Comparison of ENCODE assay signal across 19 cellular contexts in genomic region chr18:23211146-23211545, GRCh38.
DNase-seq lines count a peak whose midpoint lies in the region; ATAC-seq, FAIRE-seq and TF ChIP-seq lines count a peak whose summit lies in the region.
"Had no signal": no experiment of that assay in that cellular context is flagged by ENCODE, and none has a peak within 500 bp of the region (broad histone marks: within the 10 kb centered on the region; RNA-seq: fewer than 3 reads in every experiment).

No MANE protein-coding gene starts in this region.

- no peaks in the 10 kb centered on the region for H3K4me1 ChIP-seq in small intestine (ENCODE audit: control insufficient read depth in 2 of 2, insufficient read depth in 1 of 2, low read depth in 1 of 2, low read length in 1 of 2)

- H3K27ac ChIP-seq in small intestine (ENCODE audit: low read depth in 1 of 2, low read length in 1 of 2), result no peak overlapping the region
- H3K27ac ChIP-seq: 22Rv1 had no signal

- ATAC-seq in esophagus mucosa (peak; percentile 12), GM21528 (IDR thresholded peaks at IDR 0.05; ENCODE audit: low FRiP score, unreplicated experiment) (no peak), HG02571 (IDR thresholded peaks at IDR 0.05; ENCODE audit: unreplicated experiment) (no peak)
- ATAC-seq: CD8-positive, alpha-beta T cell had no signal

- no peak overlapping the region for H3K4me3 ChIP-seq in bronchial epithelial cell (ENCODE audit: low read depth, low read length)
- H3K4me3 ChIP-seq in small intestine (ENCODE audit: low read depth in 1 of 2, low read length in 2 of 2), result no peak overlapping the region

- no peaks in the 10 kb centered on the region for H3K9me3 ChIP-seq in small intestine (ENCODE audit: control insufficient read depth, low read depth)

- H3K36me3 ChIP-seq in bronchial epithelial cell (ENCODE audit: control insufficient read depth, insufficient read depth, low read length) (no peaks in the 10 kb centered on the region), small intestine (ENCODE audit: control insufficient read depth in 2 of 2, insufficient read depth in 2 of 2, low read length in 2 of 2) (peaks cover 0 to 4% of the 10 kb centered on the region in 2 donors)

- peak; percentile 68 for FAIRE-seq in bronchial epithelial cell (lab: Jason Lieb, UNC)
- no peak for FAIRE-seq in small intestine (lab: Jason Lieb, UNC)
- FAIRE-seq: D721Med, G401.6, GM12892 had no signal

- TF ChIP-seq CTCF in bronchial epithelial cell (IDR thresholded peaks at IDR 0.05; ENCODE audit: insufficient read depth, low read length, severe bottlenecking), result no peak

- peak; percentile 37 for DNase-seq in activated effector memory CD4-positive, alpha-beta T cell treated with anti-CD3 and anti-CD28 coated beads, Interleukin-2, amount 50 U/mL, for 16 hours
- DNase-seq in activated effector memory CD4-positive, alpha-beta T cell treated with Interleukin-2 at 50 U/mL for 16 hours, result no peak
- no peak for DNase-seq in bronchial epithelial cell (ENCODE audit: low read depth)
- DNase-seq in small intestine, result peak; percentile 63
- DNase-seq in amygdala (lab: John Stamatoyannopoulos, UW), result no peak
- DNase-seq: CD8-positive, alpha-beta T cell; COR-L47; DMS153; DMS79 treated with DMSO at 0.1 percent for 48 hours; EL; GOT3; H9 had no signal

- H3K27me3 ChIP-seq in bronchial epithelial cell (ENCODE audit: control insufficient read depth, insufficient read depth, low read length), result peaks cover 2% of the 10 kb centered on the region
- H3K27me3 ChIP-seq in small intestine (ENCODE audit: control insufficient read depth in 2 of 2, insufficient read depth in 2 of 2, low read length in 2 of 2), result no peaks in the 10 kb centered on the region

- 70 to 89% (median 74%) methylated on average over 3 of the region's 3 CpGs for WGBS in small intestine, 3 donors

Comparison
In these comparisons a context has a peak if more than half of its experiments do, and no peak if none do; other contexts are left out.
1. DNase-seq: peak in activated effector memory CD4-positive, alpha-beta T cell treated with anti-CD3 and anti-CD28 coated beads, Interleukin-2, amount 50 U/mL, for 16 hours (single experiment) and small intestine (single experiment); none in activated effector memory CD4-positive, alpha-beta T cell treated with Interleukin-2 at 50 U/mL for 16 hours (single experiment), bronchial epithelial cell (single experiment) and amygdala (0 of 56).